Comparison of ENCODE assay signal across 20 cellular contexts in the genomic region with DNA sequence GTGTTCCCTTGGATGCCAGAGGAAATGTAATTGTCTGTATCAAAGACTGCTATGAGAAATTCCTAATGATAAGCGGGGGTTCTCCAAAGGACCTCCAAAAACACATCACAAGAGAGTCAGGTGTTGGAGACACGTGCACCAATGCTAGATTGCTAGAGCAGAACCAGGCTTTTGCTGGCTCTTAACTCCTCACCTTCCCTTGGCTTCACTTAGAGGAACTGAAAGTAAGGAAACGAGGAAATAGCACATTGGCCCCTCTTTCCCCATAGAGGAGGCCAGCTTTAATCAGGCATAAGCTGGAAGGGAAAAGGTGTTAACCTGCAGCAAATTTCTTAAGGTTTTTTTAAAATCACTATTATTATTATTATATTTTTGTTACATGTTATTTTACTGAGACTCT. TPM values are rescaled to one million over a fixed set of nuclear protein-coding genes. Genes with fewer than 3 reads are reported as not detected.
"Had no signal": no experiment of that assay in that cellular context is flagged by ENCODE, and none has a peak within 500 bp of the region (broad histone marks: within the 10 kb centered on the region; RNA-seq: fewer than 3 reads in every experiment).

No MANE protein-coding gene starts in this region.

- H3K4me1 ChIP-seq: colonic mucosa, left lung, tibial nerve had no signal

- ATAC-seq: esophagus mucosa; left lung; natural killer cell treated with Interleukin-12 subunit alpha and Interleukin-12 subunit beta and Interleukin-15 and Interleukin-18, amount 100 ng/mL, for 72 hours; stimulated activated naive B cell treated with anti-CD40 and anti-IgM and Interleukin-4, amounts not matched to agents 10 μg/mL and 1 μg/mL and 100 μg/mL, for 72 hours had no signal

- H3K36me3 ChIP-seq: colonic mucosa, left lung, tibial nerve had no signal

- H3K4me3 ChIP-seq: colonic mucosa, left lung, tibial nerve had no signal

- H3K27ac ChIP-seq: colonic mucosa, left lung, tibial nerve had no signal

- FAIRE-seq: keratinocyte had no signal

- H3K27me3 ChIP-seq: colonic mucosa, left lung, tibial nerve had no signal

- DNase-seq: activated CD4-positive, alpha-beta T cell treated with anti-CD3 and anti-CD28 coated beads, Interleukin-2, amount 50 U/mL, for 1 hour; activated CD8-positive, alpha-beta memory T cell treated with anti-CD3 and anti-CD28 coated beads for 24 hours; activated naive CD8-positive, alpha-beta T cell treated with anti-CD3 and anti-CD28 coated beads for 36 hours; central memory CD4-positive, alpha-beta T cell; colonic mucosa; hippocampal formation; left lung; mesendoderm; posterior cingulate gyrus; retina; stimulated activated CD4-positive, alpha-beta T cell treated with anti-CD3 and anti-CD28 coated beads, Interleukin-15, amount 100 ng/mL, for 24 hours; stimulated activated CD4-positive, alpha-beta T cell treated with anti-CD3 and anti-CD28 coated beads, Interleukin-4, amount 100 ng/mL, for 1 hour; stimulated activated naive B cell treated with anti-CD40 and anti-IgM and Interleukin-4, amounts not matched to agents 10 μg/mL and 1 μg/mL and 100 μg/mL, for 72 hours had no signal

- H3K9me3 ChIP-seq: colonic mucosa, left lung, tibial nerve had no signal

RNA-seq across cellular contexts. Expression of gene OTC, which starts 13.5 kb away (rescaled TPM):
- total RNA-seq: activated naive CD8-positive, alpha-beta T cell treated with anti-CD3 and anti-CD28 coated beads for 36 hours; activated T-helper 1 cell treated with anti-CD3 and anti-CD28 coated beads, Interleukin-12 subunit alpha, Interleukin-12 subunit beta, Interleukin-2, Interleukin-4 antibody, amounts not matched to agents 30 ng/mL and 10 ng/mL and 1 ng/mL, durations not matched to agents 14 hours and 24 hours and 36 hours; esophagus mucosa; glomerular endothelial cell; natural killer cell treated with Interleukin-12 subunit alpha and Interleukin-12 subunit beta and Interleukin-15 and Interleukin-18, amount 100 ng/mL, for 72 hours; T-helper 2 cell treated with Interferon-gamma antibody and Interleukin-4, amounts not matched to agents 100 ng/mL and 5 ng/mL, for 36 hours had no signal
- polyA plus RNA-seq: keratinocyte had no signal
